9 cellular contexts compared by ENCODE assay signal in the genomic region with DNA sequence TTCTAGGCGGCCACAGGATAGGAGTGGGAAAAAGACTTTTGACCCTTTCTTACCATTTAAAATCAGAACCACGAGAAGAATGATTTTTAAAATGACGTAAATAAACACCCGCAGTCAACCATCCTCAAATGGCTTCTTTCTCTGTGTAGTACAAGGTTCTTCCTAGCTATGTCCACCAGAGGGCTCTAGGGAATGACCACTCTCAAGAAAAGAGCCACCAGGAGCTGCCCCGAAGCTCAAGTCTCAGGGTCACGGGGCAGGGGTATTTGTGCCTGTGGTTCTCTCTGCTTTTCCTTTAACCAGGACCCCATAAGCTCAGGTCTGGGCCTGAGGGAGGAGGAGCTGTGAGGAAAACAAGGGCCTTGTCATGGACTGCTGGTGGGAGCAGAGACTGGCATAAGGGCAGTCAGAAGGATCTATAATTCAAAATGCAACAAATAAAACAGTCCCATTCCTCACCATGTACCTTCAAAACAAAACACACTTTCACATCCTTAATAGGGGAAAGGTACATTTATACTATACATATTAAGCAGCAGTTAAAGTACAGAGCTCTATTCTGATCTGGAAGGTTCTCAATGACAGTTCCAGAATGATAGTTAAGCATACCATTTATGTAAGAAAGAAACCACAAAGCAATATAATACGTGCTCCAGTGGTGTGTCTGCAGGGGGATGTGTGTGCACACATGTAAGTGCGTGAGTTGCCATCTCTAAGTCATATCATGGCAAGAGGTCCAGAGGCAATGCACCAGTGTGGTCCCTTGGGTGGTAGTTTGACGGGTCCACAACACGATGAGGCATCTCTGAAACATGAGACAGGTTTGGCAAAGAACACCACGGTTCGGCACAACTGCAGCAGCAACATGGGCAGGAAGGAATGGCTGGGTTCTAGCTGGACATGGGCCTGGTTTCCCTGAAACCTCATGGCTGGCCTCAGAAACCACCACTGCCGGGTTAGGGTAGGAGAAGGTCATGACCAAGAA. TPM values are rescaled to one million over a fixed set of nuclear protein-coding genes. Genes with fewer than 3 reads are reported as not detected.
DNase-seq lines count a peak whose midpoint lies in the region; ATAC-seq and TF ChIP-seq lines count a peak whose summit lies in the region.
"Had no signal": no experiment of that assay in that cellular context is flagged by ENCODE, and none has a peak within 500 bp of the region (broad histone marks: within the 10 kb centered on the region; RNA-seq: fewer than 3 reads in every experiment).

No MANE protein-coding gene starts in this region.

- no peaks in the 10 kb centered on the region for H3K9me2 ChIP-seq in HCT116 (ENCODE audit: insufficient read depth)

- H3K9me3 ChIP-seq in HCT116 (ENCODE audit: control insufficient read depth in 1 of 2, insufficient read depth in 1 of 2, low read depth in 1 of 2, low read length in 2 of 2) = no peaks in the 10 kb centered on the region
- H3K9me3 ChIP-seq in WERI-Rb-1 (ENCODE audit: severe bottlenecking) = no peaks in the 10 kb centered on the region

- 0 out of 2 replicates have a peak, but pooled peaks have one; percentile 7 for TF ChIP-seq RAD21 in HCT116 (IDR thresholded peaks at IDR 0.05; ENCODE audit: low read depth)

- no peak overlapping the region for H3K4me2 ChIP-seq in HCT116 (ENCODE audit: low read length)

- RAD21 ChIA-PET in HCT116 (lab: Charles Lee; ENCODE audit: low non-redundant PET in 1 of 2, low total read pairs in 2 of 2, uncharacterized antibody in 2 of 2, unreplicated experiment in 2 of 2) = no interaction called here

- H3K9me3 Mint-ChIP-seq in activated T-cell treated with anti-CD3 and anti-CD28 coated beads, Interleukin-2, amount 50 U/mL, for 72 hours = peaks cover 0 to 5% of the 10 kb centered on the region in 2 donors
- H3K9me3 Mint-ChIP-seq: activated naive CD8-positive, alpha-beta T cell treated with anti-CD3 and anti-CD28 coated beads, Interleukin-2, amount 10 ng/mL, durations not matched to agents 7 days and 5 days had no signal

- no peak overlapping the region for H3K4me3 Mint-ChIP-seq in activated T-cell treated with anti-CD3 and anti-CD28 coated beads, Interleukin-2, amount 50 U/mL, for 72 hours
- H3K4me3 Mint-ChIP-seq: activated naive CD8-positive, alpha-beta T cell treated with anti-CD3 and anti-CD28 coated beads, Interleukin-2, amount 10 ng/mL, durations not matched to agents 7 days and 5 days had no signal

- ATAC-seq in HCT116 (peak; percentile 59), esophagus mucosa (no peak), HG03521 (IDR thresholded peaks at IDR 0.05; ENCODE audit: unreplicated experiment) (no peak)
- ATAC-seq in activated T-cell treated with anti-CD3 and anti-CD28 coated beads, Interleukin-2, amount 50 U/mL, for 72 hours (replicated peaks in 1 of 2) = no peak

- H3K27me3 ChIP-seq in HCT116 (ENCODE audit: insufficient read depth, low read length) (no peaks in the 10 kb centered on the region; the same call in 1 of the 2 replicates), WERI-Rb-1 (ENCODE audit: insufficient read depth, low read depth, severe bottlenecking) (no peaks in the 10 kb centered on the region)

- H3K36me3 ChIP-seq in HCT116 (ENCODE audit: control insufficient read depth in 1 of 2, insufficient read depth in 2 of 2, low read length in 2 of 2) = no peaks in the 10 kb centered on the region
- no peaks in the 10 kb centered on the region for H3K36me3 ChIP-seq in WERI-Rb-1

- H3K4me3 ChIP-seq in AG04449 (ENCODE audit: low read depth, low read length) (no peak overlapping the region), HCT116 (replicated peaks in 1 of 2; ENCODE audit: low read depth in 1 of 2, low read length in 2 of 2) (no peak overlapping the region), WERI-Rb-1 (ENCODE audit: low read depth, low read length) (no peak overlapping the region)

- H3K79me2 ChIP-seq in HCT116 (ENCODE audit: insufficient read depth, low read length) = no peaks in the 10 kb centered on the region

- H3K27ac Mint-ChIP-seq in activated T-cell treated with anti-CD3 and anti-CD28 coated beads, Interleukin-2, amount 50 U/mL, for 72 hours = no peak overlapping the region
- H3K27ac Mint-ChIP-seq: activated naive CD8-positive, alpha-beta T cell treated with anti-CD3 and anti-CD28 coated beads, Interleukin-2, amount 10 ng/mL, durations not matched to agents 7 days and 5 days had no signal

- H3K27ac ChIP-seq in HCT116 (ENCODE audit: low read depth, low read length) = no peak overlapping the region
- no peak overlapping the region for H3K27ac ChIP-seq in WERI-Rb-1

- intact Hi-C loops in HCT116 (cut with micrococcal nuclease) = loop anchor here (5.0 kb wide), 1 partner anchor 384 kb away; no protein-coding TSS in a partner anchor

- no peaks in the 10 kb centered on the region for H3K27me3 Mint-ChIP-seq in activated T-cell treated with anti-CD3 and anti-CD28 coated beads, Interleukin-2, amount 50 U/mL, for 72 hours (ENCODE audit: low read depth)
- H3K27me3 Mint-ChIP-seq: activated naive CD8-positive, alpha-beta T cell treated with anti-CD3 and anti-CD28 coated beads, Interleukin-2, amount 10 ng/mL, durations not matched to agents 7 days and 5 days had no signal

- no peaks in the 10 kb centered on the region for H3K4me1 ChIP-seq in HCT116 (ENCODE audit: control insufficient read depth in 1 of 2, insufficient read depth in 2 of 2, low read length in 2 of 2)

- H2AFZ ChIP-seq in HCT116 (ENCODE audit: low read depth, low read length, poor library complexity, severe bottlenecking) = no peak overlapping the region

- peak; percentile 50 for TF ChIP-seq CTCF in AG04449 (IDR thresholded peaks at IDR 0.05; ENCODE audit: insufficient read depth, low read length, missing control alignments)
- TF ChIP-seq CTCF in HCT116 (IDR thresholded peaks at IDR 0.05 in 2 of 3, conservative IDR thresholded peaks at IDR 0.05 in 1 of 3; ENCODE audit: borderline replicate concordance in 1 of 3, insufficient read depth in 1 of 3, low read depth in 2 of 3, low read length in 2 of 3) = peak in 2 of 3 experiments; percentile 37 to 41; a peak in 4 of 6 replicates
- TF ChIP-seq CTCF in WERI-Rb-1 (IDR thresholded peaks at IDR 0.05; ENCODE audit: low read depth, low read length) = peak; percentile 42

- H3K9ac ChIP-seq in HCT116 (ENCODE audit: low read length) = no peak overlapping the region

- no peaks in the 10 kb centered on the region for H4K20me1 ChIP-seq in HCT116 (ENCODE audit: insufficient read depth)

- DNase-seq in AG04449 (ENCODE audit: low read depth, low spot score) = no peak
- peak; percentile 12 for DNase-seq in HCT116 (ENCODE audit: low read depth, low spot score)
- peak; percentile 33 for DNase-seq in WERI-Rb-1
- DNase-seq in inferior parietal cortex (ENCODE audit: extremely low spot score) = peak; percentile 34
- DNase-seq in mucosa of gallbladder (ENCODE audit: low spot score) = no peak
- DNase-seq in activated T-cell treated with anti-CD3 and anti-CD28 coated beads, Interleukin-2, amount 50 U/mL, for 72 hours = no peak
- DNase-seq: activated naive CD8-positive, alpha-beta T cell treated with anti-CD3 and anti-CD28 coated beads, Interleukin-2, amount 10 ng/mL, durations not matched to agents 7 days and 5 days had no signal

- H3K4me1 Mint-ChIP-seq in activated T-cell treated with anti-CD3 and anti-CD28 coated beads, Interleukin-2, amount 50 U/mL, for 72 hours (ENCODE audit: low read depth) = no peaks in the 10 kb centered on the region
- H3K4me1 Mint-ChIP-seq: activated naive CD8-positive, alpha-beta T cell treated with anti-CD3 and anti-CD28 coated beads, Interleukin-2, amount 10 ng/mL, durations not matched to agents 7 days and 5 days had no signal

- peaks cover 0 to 2% of the 10 kb centered on the region in 2 donors for H3K36me3 Mint-ChIP-seq in activated T-cell treated with anti-CD3 and anti-CD28 coated beads, Interleukin-2, amount 50 U/mL, for 72 hours (ENCODE audit: insufficient read depth in 2 of 2)
- H3K36me3 Mint-ChIP-seq: activated naive CD8-positive, alpha-beta T cell treated with anti-CD3 and anti-CD28 coated beads, Interleukin-2, amount 10 ng/mL, durations not matched to agents 7 days and 5 days had no signal

- POLR2A ChIA-PET in AG04449 (lab: Yijun Ruan, JAX) = interaction anchor here (0.5 to 0.7 kb wide), 2 partner anchors 9 to 617 kb away, joined by 3 to 4 read pairs; no protein-coding TSS in a partner anchor
- POLR2A ChIA-PET in HCT116 (lab: Charles Lee) = no interaction called here

- BruUV-seq in HCT116 (replicated peaks; lab: Mats Ljungman, UMichigan) = no TSS peak

- no peak for TF ChIP-seq POLR2A in HCT116 (IDR thresholded peaks at IDR 0.05; ENCODE audit: borderline replicate concordance, extremely low read depth, insufficient read depth, insufficient read length)

- CTCF ChIA-PET in AG04449 (lab: Yijun Ruan, JAX) = interaction anchor here (0.7 to 4.3 kb wide), 25 partner anchors 9 to 1193 kb away, joined by 3 to 19 read pairs (median 4); no protein-coding TSS in a partner anchor
- CTCF ChIA-PET in HCT116 (lab: Charles Lee) = interaction anchor here (0.9 to 1.0 kb wide), 2 partner anchors 25 to 1193 kb away, joined by 3 to 4 read pairs; no protein-coding TSS in a partner anchor

TF ChIP-seq in HCT116, 20 proteins besides CTCF, POLR2A, EP300 and RAD21:
- TF ChIP-seq ZFX (IDR thresholded peaks at IDR 0.05) = no peak
- TF ChIP-seq, protein P1, sequence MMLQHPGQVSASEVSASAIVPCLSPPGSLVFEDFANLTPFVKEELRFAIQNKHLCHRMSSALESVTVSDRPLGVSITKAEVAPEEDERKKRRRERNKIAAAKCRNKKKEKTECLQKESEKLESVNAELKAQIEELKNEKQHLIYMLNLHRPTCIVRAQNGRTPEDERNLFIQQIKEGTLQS (IDR thresholded peaks at IDR 0.05) = no peak
- TF ChIP-seq SRF (IDR thresholded peaks at IDR 0.05; ENCODE audit: low read depth) = no peak
- TF ChIP-seq FOSL1 (IDR thresholded peaks at IDR 0.05; ENCODE audit: low read depth) = no peak
- TF ChIP-seq EZH2phosphoT487 (IDR thresholded peaks at IDR 0.05; ENCODE audit: borderline replicate concordance) = no peak
- TF ChIP-seq, protein P2, sequence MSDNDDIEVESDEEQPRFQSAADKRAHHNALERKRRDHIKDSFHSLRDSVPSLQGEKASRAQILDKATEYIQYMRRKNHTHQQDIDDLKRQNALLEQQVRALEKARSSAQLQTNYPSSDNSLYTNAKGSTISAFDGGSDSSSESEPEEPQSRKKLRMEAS (IDR thresholded peaks at IDR 0.05) = no peak
- no peak for TF ChIP-seq SIN3A (IDR thresholded peaks at IDR 0.05; ENCODE audit: low read depth)

RNA-seq across cellular contexts. Expression of gene LYPD1, which starts 18.6 kb away (rescaled TPM):
- total RNA-seq in HCT116 (2021; ENCODE audit: unreplicated experiment) (not detected), esophagus mucosa (1.6 TPM), mucosa of gallbladder (14.6 TPM)
- 0.06 and 0.17 TPM in 2 replicates for polyA plus RNA-seq in HCT116 (2012)
- total RNA-seq in activated T-cell treated with anti-CD3 and anti-CD28 coated beads, Interleukin-2, amount 50 U/mL, for 72 hours = not detected
- total RNA-seq: activated naive CD8-positive, alpha-beta T cell treated with anti-CD3 and anti-CD28 coated beads, Interleukin-2, amount 10 ng/mL, durations not matched to agents 7 days and 5 days had no signal

Comparison
In these comparisons a context has a peak if more than half of its experiments do, and no peak if none do; other contexts are left out.
1. DNase-seq: peak in HCT116 (single experiment), WERI-Rb-1 (single experiment) and inferior parietal cortex (single experiment); none in AG04449 (single experiment), mucosa of gallbladder (single experiment) and activated T-cell treated with anti-CD3 and anti-CD28 coated beads, Interleukin-2, amount 50 U/mL, for 72 hours (0 of 2).
2. Peak in every context shown above with its lines, with median percentiles within 50 percentile points of each other: CTCF ChIP-seq.